In genomic region chr19:14383556-14383897, GRCh38 we compare ENCODE assay signal across 1 cellular context.
TF ChIP-seq lines count a peak whose summit lies in the region.

No MANE protein-coding gene starts in this region.

TF ChIP-seq in K562, 482 proteins besides CTCF, POLR2A, EP300 and RAD21:
- TF ChIP-seq ZNF395 (CRISPR knock-in tag; IDR thresholded peaks at IDR 0.05) (0 out of 2 replicates have a peak, but pooled peaks have one; percentile 7), ZNF76 (CRISPR knock-in tag; IDR thresholded peaks at IDR 0.05; ENCODE audit: borderline replicate concordance) (0 out of 2 replicates have a peak, but pooled peaks have one; percentile 23), TEAD1 (CRISPR knock-in tag; IDR thresholded peaks at IDR 0.05) (no peak), TCF3 (CRISPR knock-in tag; IDR thresholded peaks at IDR 0.05) (no peak), SNRNP70 (optimal IDR thresholded peaks at IDR 0.05; ENCODE audit: low read depth, low read length) (no peak), NCOA1 (IDR thresholded peaks at IDR 0.05; ENCODE audit: low read depth) (no peak), MEF2D (tag; conservative IDR thresholded peaks at IDR 0.05; ENCODE audit: low read depth) (no peak), ELF1 (tag; IDR thresholded peaks at IDR 0.05) (peak; percentile 31; the same call in 1 of the 2 replicates), GTF2E2 (tag; IDR thresholded peaks at IDR 0.05) (0 out of 2 replicates have a peak, but pooled peaks have one; percentile 15), MLX (CRISPR knock-in tag; conservative IDR thresholded peaks at IDR 0.05) (no peak), NR2C2 (CRISPR knock-in tag; IDR thresholded peaks at IDR 0.05) (no peak), NR2C2 (tag; IDR thresholded peaks at IDR 0.05) (0 out of 2 replicates have a peak, but pooled peaks have one; percentile 0), NKRF (IDR thresholded peaks at IDR 0.05; ENCODE audit: borderline replicate concordance) (no peak), ZNF75A (CRISPR knock-in tag; IDR thresholded peaks at IDR 0.05) (no peak), ZNF316 (IDR thresholded peaks at IDR 0.05) (no peak), CHD2 (IDR thresholded peaks at IDR 0.05; ENCODE audit: low read depth, low read length) (no peak), ZFX (CRISPR knock-in tag; IDR thresholded peaks at IDR 0.05) (peak; percentile 44; the same call in 1 of the 2 replicates), ARNT (IDR thresholded peaks at IDR 0.05) (no peak), RBFOX2 (IDR thresholded peaks at IDR 0.05; ENCODE audit: low read depth, low read length) (no peak), STAG1 (CRISPR knock-in tag; IDR thresholded peaks at IDR 0.05; ENCODE audit: borderline replicate concordance) (no peak), HLTF (IDR thresholded peaks at IDR 0.05) (no peak), GTF2A2 (tag; IDR thresholded peaks at IDR 0.05) (no peak), ZNF263 (CRISPR knock-in tag; IDR thresholded peaks at IDR 0.05; ENCODE audit: borderline replicate concordance) (no peak), PHF20 (IDR thresholded peaks at IDR 0.05; ENCODE audit: partially characterized antibody) (peak; percentile 67), ZNF282 (CRISPR knock-in tag; IDR thresholded peaks at IDR 0.05) (no peak), ZNF217 (CRISPR knock-in tag; IDR thresholded peaks at IDR 0.05) (no peak), HDAC1 (IDR thresholded peaks at IDR 0.05) (no peak)
- TF ChIP-seq, protein P1, sequence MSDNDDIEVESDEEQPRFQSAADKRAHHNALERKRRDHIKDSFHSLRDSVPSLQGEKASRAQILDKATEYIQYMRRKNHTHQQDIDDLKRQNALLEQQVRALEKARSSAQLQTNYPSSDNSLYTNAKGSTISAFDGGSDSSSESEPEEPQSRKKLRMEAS (CRISPR knock-in tag; IDR thresholded peaks at IDR 0.05): no peak
- TF ChIP-seq, protein P2, sequence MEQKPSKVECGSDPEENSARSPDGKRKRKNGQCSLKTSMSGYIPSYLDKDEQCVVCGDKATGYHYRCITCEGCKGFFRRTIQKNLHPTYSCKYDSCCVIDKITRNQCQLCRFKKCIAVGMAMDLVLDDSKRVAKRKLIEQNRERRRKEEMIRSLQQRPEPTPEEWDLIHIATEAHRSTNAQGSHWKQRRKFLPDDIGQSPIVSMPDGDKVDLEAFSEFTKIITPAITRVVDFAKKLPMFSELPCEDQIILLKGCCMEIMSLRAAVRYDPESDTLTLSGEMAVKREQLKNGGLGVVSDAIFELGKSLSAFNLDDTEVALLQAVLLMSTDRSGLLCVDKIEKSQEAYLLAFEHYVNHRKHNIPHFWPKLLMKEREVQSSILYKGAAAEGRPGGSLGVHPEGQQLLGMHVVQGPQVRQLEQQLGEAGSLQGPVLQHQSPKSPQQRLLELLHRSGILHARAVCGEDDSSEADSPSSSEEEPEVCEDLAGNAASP (IDR thresholded peaks at IDR 0.05): no peak
- TF ChIP-seq, protein P3, sequence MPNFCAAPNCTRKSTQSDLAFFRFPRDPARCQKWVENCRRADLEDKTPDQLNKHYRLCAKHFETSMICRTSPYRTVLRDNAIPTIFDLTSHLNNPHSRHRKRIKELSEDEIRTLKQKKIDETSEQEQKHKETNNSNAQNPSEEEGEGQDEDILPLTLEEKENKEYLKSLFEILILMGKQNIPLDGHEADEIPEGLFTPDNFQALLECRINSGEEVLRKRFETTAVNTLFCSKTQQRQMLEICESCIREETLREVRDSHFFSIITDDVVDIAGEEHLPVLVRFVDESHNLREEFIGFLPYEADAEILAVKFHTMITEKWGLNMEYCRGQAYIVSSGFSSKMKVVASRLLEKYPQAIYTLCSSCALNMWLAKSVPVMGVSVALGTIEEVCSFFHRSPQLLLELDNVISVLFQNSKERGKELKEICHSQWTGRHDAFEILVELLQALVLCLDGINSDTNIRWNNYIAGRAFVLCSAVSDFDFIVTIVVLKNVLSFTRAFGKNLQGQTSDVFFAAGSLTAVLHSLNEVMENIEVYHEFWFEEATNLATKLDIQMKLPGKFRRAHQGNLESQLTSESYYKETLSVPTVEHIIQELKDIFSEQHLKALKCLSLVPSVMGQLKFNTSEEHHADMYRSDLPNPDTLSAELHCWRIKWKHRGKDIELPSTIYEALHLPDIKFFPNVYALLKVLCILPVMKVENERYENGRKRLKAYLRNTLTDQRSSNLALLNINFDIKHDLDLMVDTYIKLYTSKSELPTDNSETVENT (CRISPR knock-in tag; IDR thresholded peaks at IDR 0.05): no peak
- TF ChIP-seq, protein P4, sequence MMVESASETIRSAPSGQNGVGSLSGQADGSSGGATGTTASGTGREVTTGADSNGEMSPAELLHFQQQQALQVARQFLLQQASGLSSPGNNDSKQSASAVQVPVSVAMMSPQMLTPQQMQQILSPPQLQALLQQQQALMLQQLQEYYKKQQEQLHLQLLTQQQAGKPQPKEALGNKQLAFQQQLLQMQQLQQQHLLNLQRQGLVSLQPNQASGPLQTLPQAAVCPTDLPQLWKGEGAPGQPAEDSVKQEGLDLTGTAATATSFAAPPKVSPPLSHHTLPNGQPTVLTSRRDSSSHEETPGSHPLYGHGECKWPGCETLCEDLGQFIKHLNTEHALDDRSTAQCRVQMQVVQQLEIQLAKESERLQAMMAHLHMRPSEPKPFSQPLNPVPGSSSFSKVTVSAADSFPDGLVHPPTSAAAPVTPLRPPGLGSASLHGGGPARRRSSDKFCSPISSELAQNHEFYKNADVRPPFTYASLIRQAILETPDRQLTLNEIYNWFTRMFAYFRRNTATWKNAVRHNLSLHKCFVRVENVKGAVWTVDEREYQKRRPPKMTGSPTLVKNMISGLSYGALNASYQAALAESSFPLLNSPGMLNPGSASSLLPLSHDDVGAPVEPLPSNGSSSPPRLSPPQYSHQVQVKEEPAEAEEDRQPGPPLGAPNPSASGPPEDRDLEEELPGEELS (CRISPR knock-in tag; IDR thresholded peaks at IDR 0.05; ENCODE audit: borderline replicate concordance): no peak
- TF ChIP-seq, protein P5, sequence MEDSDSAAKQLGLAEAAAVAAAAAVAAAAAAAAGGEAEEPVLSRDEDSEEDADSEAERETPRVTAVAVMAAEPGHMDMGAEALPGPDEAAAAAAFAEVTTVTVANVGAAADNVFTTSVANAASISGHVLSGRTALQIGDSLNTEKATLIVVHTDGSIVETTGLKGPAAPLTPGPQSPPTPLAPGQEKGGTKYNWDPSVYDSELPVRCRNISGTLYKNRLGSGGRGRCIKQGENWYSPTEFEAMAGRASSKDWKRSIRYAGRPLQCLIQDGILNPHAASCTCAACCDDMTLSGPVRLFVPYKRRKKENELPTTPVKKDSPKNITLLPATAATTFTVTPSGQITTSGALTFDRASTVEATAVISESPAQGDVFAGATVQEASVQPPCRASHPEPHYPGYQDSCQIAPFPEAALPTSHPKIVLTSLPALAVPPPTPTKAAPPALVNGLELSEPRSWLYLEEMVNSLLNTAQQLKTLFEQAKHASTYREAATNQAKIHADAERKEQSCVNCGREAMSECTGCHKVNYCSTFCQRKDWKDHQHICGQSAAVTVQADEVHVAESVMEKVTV (CRISPR knock-in tag; IDR thresholded peaks at IDR 0.05): no peak
